Comparison of ENCODE assay signal across 1 cellular context in the genomic region with DNA sequence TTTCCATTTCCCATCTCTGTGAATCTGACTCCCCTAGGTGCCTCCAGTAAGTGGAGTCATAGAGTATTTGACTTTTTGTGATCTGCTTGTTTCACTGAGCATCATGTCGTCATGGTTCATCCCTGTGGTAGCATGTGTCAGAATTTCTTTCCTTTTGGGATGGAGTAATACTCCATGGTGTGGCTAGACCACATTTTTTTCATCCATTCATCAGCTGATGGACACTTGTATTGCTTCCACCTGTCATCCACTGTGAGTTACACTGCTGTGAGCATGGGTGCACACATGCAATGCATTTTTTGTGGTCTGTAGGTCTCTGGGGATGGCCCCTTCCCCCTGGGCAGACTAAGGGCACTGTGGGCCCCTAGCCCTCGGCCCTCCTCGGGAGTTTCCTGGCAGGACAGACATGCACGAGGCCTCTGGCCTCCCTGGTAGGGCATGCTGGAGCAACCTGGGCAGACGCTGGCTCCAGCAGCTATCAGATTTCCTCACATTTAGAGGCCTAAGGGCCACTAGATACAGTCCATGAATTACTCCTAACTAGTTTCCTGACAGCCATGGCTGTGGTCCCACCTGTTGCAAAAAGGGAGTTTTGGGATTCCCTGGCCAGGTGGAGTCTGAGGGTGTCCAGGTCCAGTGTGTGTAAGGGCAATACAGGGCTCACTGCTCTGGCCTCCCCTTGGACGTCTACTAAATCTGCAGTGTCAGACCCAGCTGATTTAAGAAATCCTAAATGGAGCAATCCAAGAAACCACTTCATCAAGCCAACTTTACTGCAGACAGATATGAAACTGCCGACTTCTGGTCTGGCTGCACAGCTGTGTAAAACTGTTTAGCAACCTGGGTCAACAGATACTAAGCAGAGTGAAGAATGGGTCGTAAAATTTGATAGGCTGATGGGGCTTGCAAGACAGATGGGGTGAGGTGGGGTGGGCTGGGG.
TF ChIP-seq lines count a peak whose summit lies in the region.

No MANE protein-coding gene starts in this region.

TF ChIP-seq in SK-N-SH, 30 proteins besides CTCF, POLR2A, EP300 and RAD21:
- no peak for TF ChIP-seq MEF2A (IDR thresholded peaks at IDR 0.05; ENCODE audit: borderline replicate concordance, low read depth)
- no peak for TF ChIP-seq FOXM1 (IDR thresholded peaks at IDR 0.05; ENCODE audit: low read depth)
- no peak for TF ChIP-seq SMC3 (IDR thresholded peaks at IDR 0.05; ENCODE audit: low read depth, low read length)
- TF ChIP-seq ELF1 (IDR thresholded peaks at IDR 0.05), result no peak
- TF ChIP-seq JUND (IDR thresholded peaks at IDR 0.05), result no peak
- no peak for TF ChIP-seq FOXJ3 (CRISPR knock-in tag; IDR thresholded peaks at IDR 0.05)
- no peak for TF ChIP-seq RCOR1 (IDR thresholded peaks at IDR 0.05; ENCODE audit: low read length)
- TF ChIP-seq TCF12 (IDR thresholded peaks at IDR 0.05), result no peak
- TF ChIP-seq, protein P1, sequence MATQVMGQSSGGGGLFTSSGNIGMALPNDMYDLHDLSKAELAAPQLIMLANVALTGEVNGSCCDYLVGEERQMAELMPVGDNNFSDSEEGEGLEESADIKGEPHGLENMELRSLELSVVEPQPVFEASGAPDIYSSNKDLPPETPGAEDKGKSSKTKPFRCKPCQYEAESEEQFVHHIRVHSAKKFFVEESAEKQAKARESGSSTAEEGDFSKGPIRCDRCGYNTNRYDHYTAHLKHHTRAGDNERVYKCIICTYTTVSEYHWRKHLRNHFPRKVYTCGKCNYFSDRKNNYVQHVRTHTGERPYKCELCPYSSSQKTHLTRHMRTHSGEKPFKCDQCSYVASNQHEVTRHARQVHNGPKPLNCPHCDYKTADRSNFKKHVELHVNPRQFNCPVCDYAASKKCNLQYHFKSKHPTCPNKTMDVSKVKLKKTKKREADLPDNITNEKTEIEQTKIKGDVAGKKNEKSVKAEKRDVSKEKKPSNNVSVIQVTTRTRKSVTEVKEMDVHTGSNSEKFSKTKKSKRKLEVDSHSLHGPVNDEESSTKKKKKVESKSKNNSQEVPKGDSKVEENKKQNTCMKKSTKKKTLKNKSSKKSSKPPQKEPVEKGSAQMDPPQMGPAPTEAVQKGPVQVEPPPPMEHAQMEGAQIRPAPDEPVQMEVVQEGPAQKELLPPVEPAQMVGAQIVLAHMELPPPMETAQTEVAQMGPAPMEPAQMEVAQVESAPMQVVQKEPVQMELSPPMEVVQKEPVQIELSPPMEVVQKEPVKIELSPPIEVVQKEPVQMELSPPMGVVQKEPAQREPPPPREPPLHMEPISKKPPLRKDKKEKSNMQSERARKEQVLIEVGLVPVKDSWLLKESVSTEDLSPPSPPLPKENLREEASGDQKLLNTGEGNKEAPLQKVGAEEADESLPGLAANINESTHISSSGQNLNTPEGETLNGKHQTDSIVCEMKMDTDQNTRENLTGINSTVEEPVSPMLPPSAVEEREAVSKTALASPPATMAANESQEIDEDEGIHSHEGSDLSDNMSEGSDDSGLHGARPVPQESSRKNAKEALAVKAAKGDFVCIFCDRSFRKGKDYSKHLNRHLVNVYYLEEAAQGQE (IDR thresholded peaks at IDR 0.05; ENCODE audit: low read depth, low read length), result no peak
